Comparison of ENCODE assay signal across 21 cellular contexts in genomic region chr9:133037775-133038174, GRCh38. TPM values are rescaled to one million over a fixed set of nuclear protein-coding genes. Genes with fewer than 3 reads are reported as not detected.
"Had no signal": no experiment of that assay in that cellular context is flagged by ENCODE, and none has a peak within 500 bp of the region (broad histone marks: within the 10 kb centered on the region; RNA-seq: fewer than 3 reads in every experiment).

No MANE protein-coding gene starts in this region.

- H3K4me3 Mint-ChIP-seq: effector memory CD8-positive, alpha-beta T cell had no signal

- H3K4me3 ChIP-seq: heart left ventricle, mucosa of descending colon, right atrium auricular region, sigmoid colon, skin epidermis, suprapubic skin, tibial artery, upper lobe of left lung, uterus had no signal

- H3K4me1 ChIP-seq: uterus had no signal

- H3K27ac ChIP-seq: heart left ventricle, right atrium auricular region, sigmoid colon, skin epidermis, suprapubic skin, tibial artery, upper lobe of left lung, uterus had no signal

- H3K36me3 ChIP-seq: uterus had no signal

- H3K9me3 ChIP-seq: heart left ventricle, mucosa of descending colon, right atrium auricular region, sigmoid colon, suprapubic skin, tibial artery, upper lobe of left lung, uterus had no signal

- H3K27me3 Mint-ChIP-seq: effector memory CD8-positive, alpha-beta T cell; naive thymus-derived CD8-positive, alpha-beta T cell had no signal

- H3K27me3 ChIP-seq: heart left ventricle, right atrium auricular region, sigmoid colon, suprapubic skin, tibial artery, upper lobe of left lung, uterus had no signal

- H3K9me3 Mint-ChIP-seq: effector memory CD8-positive, alpha-beta T cell; naive thymus-derived CD8-positive, alpha-beta T cell had no signal

- ATAC-seq: effector memory CD8-positive, alpha-beta T cell; heart left ventricle; left lobe of liver; mucosa of descending colon; naive thymus-derived CD8-positive, alpha-beta T cell had no signal

- DNase-seq: effector memory CD8-positive, alpha-beta T cell; foreskin melanocyte; heart left ventricle; hippocampal formation; kidney glomerular epithelial cell; naive thymus-derived CD8-positive, alpha-beta T cell; sigmoid colon; stimulated activated CD4-positive, alpha-beta T cell treated with anti-CD3 and anti-CD28 coated beads, Interleukin-12 subunit alpha, Interleukin-12 subunit beta, amount 100 ng/mL, for 4 hours; stimulated activated naive CD4-positive, alpha-beta T cell treated with Interleukin-2 at 50 U/mL for 16 hours; tibial artery; upper lobe of left lung; uterus had no signal

RNA-seq across cellular contexts. Expression of gene CEL, which starts 24.0 kb away (rescaled TPM):
- polyA plus RNA-seq: naive thymus-derived CD8-positive, alpha-beta T cell had no signal

RNA-seq across cellular contexts. Expression of gene GFI1B, which starts 59.3 kb away (rescaled TPM):
- total RNA-seq: endothelial cell of umbilical vein, glomerular endothelial cell, osteocyte, suprapubic skin had no signal
- polyA plus RNA-seq: neural cell had no signal
